Comparison of ENCODE assay signal across 24 cellular contexts in the genomic region with DNA sequence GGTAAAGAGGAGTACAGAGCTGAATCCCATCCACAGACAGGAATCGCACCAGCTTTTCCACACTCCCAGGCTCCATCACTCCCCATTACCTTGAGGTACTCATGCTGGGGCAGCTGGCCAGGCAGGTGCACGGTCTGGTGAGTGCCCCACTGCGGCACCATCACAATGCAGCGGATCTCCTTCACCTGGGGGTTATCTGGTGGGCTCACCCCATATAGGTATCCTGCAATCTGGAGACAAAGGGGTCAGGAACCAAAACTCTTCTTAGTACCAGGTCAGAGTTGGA. TPM values are rescaled to one million over a fixed set of nuclear protein-coding genes. Genes with fewer than 3 reads are reported as not detected.
DNase-seq lines count a peak whose midpoint lies in the region; ATAC-seq and TF ChIP-seq lines count a peak whose summit lies in the region.
"Had no signal": no experiment of that assay in that cellular context is flagged by ENCODE, and none has a peak within 500 bp of the region (broad histone marks: within the 10 kb centered on the region; RNA-seq: fewer than 3 reads in every experiment).

No MANE protein-coding gene starts in this region.

- POLR2A ChIA-PET in AG04450 (lab: Yijun Ruan, JAX), result interaction anchor here (1.0 to 4.5 kb wide), 2 partner anchors 18 to 64 kb away, joined by 4 to 48 read pairs; no protein-coding TSS in a partner anchor

- H3K27ac ChIP-seq in 22Rv1 (peak overlapping the region; percentile 95), AG04450 (ENCODE audit: low read depth, low read length) (peak overlapping the region; percentile 25), VCaP (peak overlapping the region; percentile 90), psoas muscle (peak overlapping the region; percentile 100)
- H3K27ac ChIP-seq: left lung, SK-N-MC had no signal

- H3K36me3 ChIP-seq in psoas muscle (ENCODE audit: insufficient read depth in 1 of 2, low read depth in 1 of 2), result peaks cover 17 to 77% of the 10 kb centered on the region in 2 donors

- ATAC-seq in psoas muscle (no peak), GM21737 (IDR thresholded peaks at IDR 0.05; ENCODE audit: unreplicated experiment) (no peak), GM19467 (IDR thresholded peaks at IDR 0.05; ENCODE audit: unreplicated experiment) (no peak)
- ATAC-seq: activated CD4-positive, alpha-beta T cell treated with anti-CD3 and anti-CD28 coated beads for 36 hours; activated T-cell treated with anti-CD3 and anti-CD28 coated beads, Interleukin-2, amount 50 U/mL, for 4 hours; left lung; naive thymus-derived CD8-positive, alpha-beta T cell had no signal

- CTCF ChIA-PET in AG04450 (lab: Charles Lee), result interaction anchor here (1.0 to 1.2 kb wide), 2 partner anchors 77 to 132 kb away, joined by 4 to 5 read pairs; no protein-coding TSS in a partner anchor

- H3K4me3 ChIP-seq in AG04450 (ENCODE audit: low read depth, low read length) (no peak overlapping the region), psoas muscle (no peak overlapping the region)
- H3K4me3 ChIP-seq: left lung, SK-N-MC, skin epidermis had no signal

- H3K9me3 ChIP-seq in AG04450 (ENCODE audit: control insufficient read depth, insufficient read depth, low read length) (no peaks in the 10 kb centered on the region), psoas muscle (no peaks in the 10 kb centered on the region)
- H3K9me3 ChIP-seq: left lung had no signal

- 90 to 95% (median 93%) methylated on average over 4 of the region's 4 CpGs for WGBS in psoas muscle, 3 donors

- TF ChIP-seq CTCF in 22Rv1 (IDR thresholded peaks at IDR 0.05) (no peak), AG04450 (IDR thresholded peaks at IDR 0.05; ENCODE audit: low read depth, low read length) (no peak), VCaP (conservative IDR thresholded peaks at IDR 0.05) (no peak), psoas muscle (IDR thresholded peaks at IDR 0.05) (no peak)

- DNase-seq in AG04450 (ENCODE audit: low read depth, low spot score), result no peak
- no peak for DNase-seq in psoas muscle
- no peak for DNase-seq in NCI-H187 treated with DMSO at 0.1 percent for 48 hours (lab: John Stamatoyannopoulos, UW)
- DNase-seq: activated CD4-positive, alpha-beta T cell treated with anti-CD3 and anti-CD28 coated beads for 36 hours; activated gamma-delta T cell treated with Interleukin-2 at 50 U/mL for 16 hours; activated T-cell treated with anti-CD3 and anti-CD28 coated beads, Interleukin-2, amount 50 U/mL, for 4 hours; CD8-positive, alpha-beta memory T cell; hypothalamus; midbrain; NCI-H1105; NCI-H2029; NCI-H226; NCI-H748 treated with DMSO at 0.1 percent for 48 hours; occipital lobe; stimulated activated CD8-positive, alpha-beta memory T cell treated with anti-CD3 and anti-CD28 coated beads, Interleukin-4, amount 100 ng/mL, for 48 hours had no signal

- intact Hi-C loops in psoas muscle (cut with DNase I), result loop anchor here in 1 of 2 donors (2.0 kb wide), 1 partner anchor 17 kb away; no protein-coding TSS in a partner anchor

- H3K27me3 ChIP-seq in AG04450 (ENCODE audit: control insufficient read depth, insufficient read depth, low read length), result no peaks in the 10 kb centered on the region
- no peaks in the 10 kb centered on the region for H3K27me3 ChIP-seq in psoas muscle (ENCODE audit: insufficient read depth in 3 of 3, low read length in 2 of 3)
- H3K27me3 ChIP-seq: left lung had no signal

- peaks cover 23% of the 10 kb centered on the region for H3K4me1 ChIP-seq in psoas muscle

RNA-seq across cellular contexts. Expression of gene RILP, which starts 1.8 kb away (rescaled TPM):
- polyA plus RNA-seq in AG04450 (2011; rRNA removed), result 5.8 and 9.3 TPM in 2 replicates
- polyA minus RNA-seq in AG04450 (2011; rRNA and poly(A)+ RNA removed), result 3.3 and 4.0 TPM in 2 replicates
- 10 to 100 TPM; 23.3 to 44.5 (median 29.8) TPM for total RNA-seq in psoas muscle
- polyA plus RNA-seq in psoas muscle, result 10 to 100 TPM; 26.8 to 49.9 (median 39.1) TPM

RNA-seq across cellular contexts. Expression of gene SCARF1, which starts 6.0 kb away (rescaled TPM):
- polyA plus RNA-seq in AG04450 (2011; rRNA removed), result 0.17 and 0.20 TPM in 2 replicates
- 0.13 and 0.18 TPM in 2 replicates for polyA minus RNA-seq in AG04450 (2011; rRNA and poly(A)+ RNA removed)
- 1 to 10 TPM; 5.2 to 8.9 (median 6.4) TPM for total RNA-seq in psoas muscle
- polyA plus RNA-seq in psoas muscle, result 1 to 10 TPM; 2.0 to 4.9 (median 4.1) TPM

RNA-seq across cellular contexts. Expression of gene SLC43A2, which starts 22.9 kb away (rescaled TPM):
- polyA plus RNA-seq in AG04450 (2011; rRNA removed) (5.3 and 6.8 TPM in 2 replicates), psoas muscle (10 to 100 TPM in 2 of 3 donors, 1 to 10 TPM in 1; 9.5 to 21.7 (median 19.0) TPM)
- polyA minus RNA-seq in AG04450 (2011; rRNA and poly(A)+ RNA removed), result 10.6 and 14.3 TPM in 2 replicates
- 10 to 100 TPM; 10.1 to 70.5 (median 30.0) TPM for total RNA-seq in psoas muscle

RNA-seq across cellular contexts. Expression of gene PRPF8, which starts 33.2 kb away (rescaled TPM):
- polyA plus RNA-seq in AG04450 (2011; rRNA removed) (126 and 161 TPM in 2 replicates), psoas muscle (100 to 1,000 TPM in 1 of 3 donors, 10 to 100 TPM in 2; 84.8 to 138 (median 90.2) TPM)
- 420 and 507 TPM in 2 replicates for polyA minus RNA-seq in AG04450 (2011; rRNA and poly(A)+ RNA removed)
- 100 to 1,000 TPM; 218 to 305 (median 223) TPM for total RNA-seq in psoas muscle

RNA-seq across cellular contexts. Expression of gene TLCD2, which starts 58.7 kb away (rescaled TPM):
- polyA plus RNA-seq in AG04450 (2011; rRNA removed), result 3.0 and 3.1 TPM in 2 replicates
- polyA minus RNA-seq in AG04450 (2011; rRNA and poly(A)+ RNA removed), result 3.1 and 3.2 TPM in 2 replicates
- 1 to 10 TPM; 1.6 to 2.9 (median 1.9) TPM for total RNA-seq in psoas muscle
- 1 to 10 TPM; 1.1 to 1.4 (median 1.1) TPM for polyA plus RNA-seq in psoas muscle
- total RNA-seq: naive thymus-derived CD8-positive, alpha-beta T cell; OCI-LY7 had no signal
- polyA plus RNA-seq: naive thymus-derived CD8-positive, alpha-beta T cell had no signal

Comparison
In these comparisons a context has a peak if more than half of its experiments do, and no peak if none do; other contexts are left out.
1. H3K27ac ChIP-seq: peak in every context shown above with its lines; median percentile 100 in psoas muscle; 95 in 22Rv1; 90 in VCaP; 25 in AG04450.